In genomic region chr13:43019811-43020210, GRCh38 we compare ENCODE assay signal across 29 cellular contexts.
"Had no signal": no experiment of that assay in that cellular context is flagged by ENCODE, and none has a peak within 500 bp of the region (broad histone marks: within the 10 kb centered on the region; RNA-seq: fewer than 3 reads in every experiment).

No MANE protein-coding gene starts in this region.

- H3K4me1 ChIP-seq: parathyroid adenoma, psoas muscle had no signal

- H3K9me3 ChIP-seq: gastroesophageal sphincter, psoas muscle, sigmoid colon, stomach, tibial artery had no signal

- ATAC-seq: esophagus mucosa; gastroesophageal sphincter; left cardiac atrium; left ventricle myocardium superior; psoas muscle; stimulated activated naive B cell treated with anti-CD40 and anti-IgM and Interleukin-4, amounts not matched to agents 10 μg/mL and 1 μg/mL and 100 μg/mL, for 72 hours had no signal

- H3K36me3 ChIP-seq: brain microvascular endothelial cell, gastroesophageal sphincter, sigmoid colon, stomach, tibial artery had no signal

- H3K27ac ChIP-seq: brain microvascular endothelial cell, gastroesophageal sphincter, parathyroid adenoma, psoas muscle, sigmoid colon, stomach, tibial artery had no signal

- H2AFZ ChIP-seq: parathyroid adenoma had no signal

- H3K4me3 ChIP-seq: gastroesophageal sphincter, psoas muscle, sigmoid colon, stomach, tibial artery had no signal

- H3K27me3 ChIP-seq: brain microvascular endothelial cell, gastroesophageal sphincter, sigmoid colon, stomach, tibial artery had no signal

- H3K9ac ChIP-seq: parathyroid adenoma had no signal

- DNase-seq: activated CD4-positive, alpha-beta memory T cell treated with anti-CD3 and anti-CD28 coated beads for 36 hours; activated CD4-positive, alpha-beta T cell treated with anti-CD3 and anti-CD28 coated beads, Interleukin-2, amount 10 ng/mL, durations not matched to agents 24 days and 14 days; activated CD4-positive, CD25-positive, alpha-beta regulatory T cell treated with anti-CD3 and anti-CD28 coated beads, Interleukin-2, amount 50 U/mL, for 72 hours; activated CD8-positive, alpha-beta memory T cell treated with anti-CD3 and anti-CD28 coated beads, Interleukin-2, amount 50 U/mL, for 4 hours; activated gamma-delta T cell; activated naive CD4-positive, alpha-beta T cell treated with anti-CD3 and anti-CD28 coated beads, Interleukin-2, amount 10 ng/mL, durations not matched to agents 7 days and 5 days; activated naive CD8-positive, alpha-beta T cell treated with anti-CD3 and anti-CD28 coated beads, Interleukin-2, amount 10 ng/mL, durations not matched to agents 7 days and 5 days; activated T-cell treated with anti-CD3 and anti-CD28 coated beads, Interleukin-2, amount 50 U/mL, for 1 hour; amniotic stem cell; brain microvascular endothelial cell; central memory CD4-positive, alpha-beta T cell; endodermal cell; hippocampal formation; left cardiac atrium; left ventricle myocardium superior; naive B cell; nephron progenitor cell; psoas muscle; sigmoid colon; stimulated activated CD4-positive, alpha-beta T cell treated with anti-CD3 and anti-CD28 coated beads, Interleukin-15, amount 100 ng/mL, for 24 hours; stimulated activated CD4-positive, alpha-beta T cell treated with anti-CD3 and anti-CD28 coated beads, Interleukin-2, amount 100 ng/mL, for 24 hours; stimulated activated naive B cell treated with anti-CD40 and anti-IgM and Interleukin-4, amounts not matched to agents 10 μg/mL and 1 μg/mL and 100 μg/mL, for 72 hours; stomach; T-helper 2 cell; tibial artery had no signal

- FAIRE-seq: islet of Langerhans had no signal
